ENCODE assay signal across 16 cellular contexts in genomic region chr9:5839572-5839902, GRCh38. TPM values are rescaled to one million over a fixed set of nuclear protein-coding genes. Genes with fewer than 3 reads are reported as not detected.
A peak's percentile ranks its signal among the peaks of the same experiment; 100 is the strongest.
DNase-seq lines count a peak whose midpoint lies in the region; ATAC-seq and TF ChIP-seq lines count a peak whose summit lies in the region.
"Had no signal": no experiment of that assay in that cellular context is flagged by ENCODE, and none has a peak within 500 bp of the region (broad histone marks: within the 10 kb centered on the region; RNA-seq: fewer than 3 reads in every experiment).

No MANE protein-coding gene starts in this region.

- DNase-seq in cardiac muscle cell (ENCODE audit: low read depth in 1 of 2, low spot score in 1 of 2) (no peak), left cardiac atrium (no peak), body of pancreas (no peak), upper lobe of left lung (no peak), testis (no peak), NCI-H345 (lab: John Stamatoyannopoulos, UW) (no peak), spleen (no peak)
- DNase-seq: activated CD4-positive, alpha-beta T cell treated with anti-CD3 and anti-CD28 coated beads, Interleukin-2, amount 50 U/mL, for 4 hours; activated T-cell treated with anti-CD3 and anti-CD28 coated beads, Interleukin-2, amount 50 U/mL, for 1 hour; CD8-positive, alpha-beta T cell; upper lobe of right lung had no signal

- ATAC-seq in left cardiac atrium (no peak), body of pancreas (peak; percentile 7), upper lobe of left lung (ENCODE audit: low FRiP score in 2 of 2) (no peak)
- ATAC-seq: CD8-positive, alpha-beta T cell had no signal

- intact Hi-C loops in left cardiac atrium (cut with DNase I) (no loop called here), body of pancreas (cut with DNase I) (no loop called here), testis (cut with DNase I; ENCODE audit: low total_unique reads) (no loop called here), spleen (cut with DNase I; ENCODE audit: low total_unique reads) (no loop called here)

- H3K9me3 ChIP-seq in cardiac muscle cell (ENCODE audit: low read depth) (no peaks in the 10 kb centered on the region), body of pancreas (no peaks in the 10 kb centered on the region), mucosa of rectum (ENCODE audit: control insufficient read depth in 2 of 2, low read length in 2 of 2) (no peaks in the 10 kb centered on the region), upper lobe of left lung (no peaks in the 10 kb centered on the region), testis (no peaks in the 10 kb centered on the region), spleen (no peaks in the 10 kb centered on the region)
- H3K9me3 ChIP-seq: upper lobe of right lung had no signal

- TF ChIP-seq EP300 in upper lobe of left lung (IDR thresholded peaks at IDR 0.05) = no peak

- TF ChIP-seq POLR2A in body of pancreas (IDR thresholded peaks at IDR 0.05) = no peak
- no peak for TF ChIP-seq POLR2A in upper lobe of left lung (IDR thresholded peaks at IDR 0.05)
- TF ChIP-seq POLR2A in testis (IDR thresholded peaks at IDR 0.05) = no peak
- no peak for TF ChIP-seq POLR2A in spleen (IDR thresholded peaks at IDR 0.05)

- H3K27me3 ChIP-seq in cardiac muscle cell (no peaks in the 10 kb centered on the region), body of pancreas (no peaks in the 10 kb centered on the region), mucosa of rectum (ENCODE audit: control insufficient read depth in 2 of 2, insufficient read depth in 2 of 2, low read length in 2 of 2) (no peaks in the 10 kb centered on the region), upper lobe of left lung (no peaks in the 10 kb centered on the region), testis (no peaks in the 10 kb centered on the region), spleen (replicated peaks in 1 of 7) (no peaks in the 10 kb centered on the region)
- H3K27me3 ChIP-seq: upper lobe of right lung had no signal

- no peak overlapping the region for H3K9ac ChIP-seq in mucosa of rectum (ENCODE audit: low read depth in 1 of 2, low read length in 2 of 2)

- H3K4me1 ChIP-seq in cardiac muscle cell (ENCODE audit: low read depth) (peaks cover 16% of the 10 kb centered on the region), body of pancreas (peaks cover 21% of the 10 kb centered on the region), mucosa of rectum (ENCODE audit: control insufficient read depth in 2 of 2, insufficient read depth in 2 of 2, low read length in 2 of 2) (peaks cover 13 to 24% of the 10 kb centered on the region in 2 donors), upper lobe of left lung (peaks cover 15 to 20% (median 16%) of the 10 kb centered on the region in 4 donors), testis (peaks cover 20% of the 10 kb centered on the region), spleen (peaks cover 3 to 41% (median 21%) of the 10 kb centered on the region in 6 donors)

- 53 to 54% methylated on average over 4 of the region's 4 CpGs for WGBS in body of pancreas, 2 donors
- 80 to 81% methylated on average over 4 of the region's 4 CpGs for WGBS in upper lobe of left lung, 2 donors
- 72 to 73% methylated on average over 4 of the region's 4 CpGs for WGBS in testis, 2 donors
- 78 to 82% (median 80%) methylated on average over 4 of the region's 4 CpGs for WGBS in spleen, 5 donors

- H3K4me3 ChIP-seq in cardiac muscle cell (no peak overlapping the region), body of pancreas (no peak overlapping the region), mucosa of rectum (ENCODE audit: low read length in 2 of 2) (no peak overlapping the region), upper lobe of left lung (no peak overlapping the region), testis (no peak overlapping the region), spleen (no peak overlapping the region)
- H3K4me3 ChIP-seq: upper lobe of right lung had no signal

- TF ChIP-seq CTCF in cardiac muscle cell (IDR thresholded peaks at IDR 0.05; ENCODE audit: low read depth, low read length) (no peak), body of pancreas (IDR thresholded peaks at IDR 0.05) (no peak), upper lobe of left lung (IDR thresholded peaks at IDR 0.05) (no peak), testis (IDR thresholded peaks at IDR 0.05) (no peak), spleen (IDR thresholded peaks at IDR 0.05 in 8 of 11, conservative IDR thresholded peaks at IDR 0.05 in 3 of 11) (no peak)

- H3K36me3 ChIP-seq in cardiac muscle cell = no peaks in the 10 kb centered on the region
- no peaks in the 10 kb centered on the region for H3K36me3 ChIP-seq in body of pancreas (replicated peaks in 1 of 2; ENCODE audit: insufficient read depth in 1 of 2, low read depth in 2 of 2)
- peaks cover 0 to 3% of the 10 kb centered on the region in 2 donors for H3K36me3 ChIP-seq in mucosa of rectum (ENCODE audit: control insufficient read depth in 2 of 2, insufficient read depth in 2 of 2, low read length in 2 of 2)
- H3K36me3 ChIP-seq in upper lobe of left lung = no peaks in the 10 kb centered on the region
- H3K36me3 ChIP-seq in testis (ENCODE audit: low read depth, missing control alignments) = no peaks in the 10 kb centered on the region
- H3K36me3 ChIP-seq in spleen = no peaks in the 10 kb centered on the region
- H3K36me3 ChIP-seq: upper lobe of right lung had no signal

- H3K27ac ChIP-seq in cardiac muscle cell = peak overlapping the region; percentile 18
- peak overlapping the region in 1 of 4 donors; percentile 36 for H3K27ac ChIP-seq in body of pancreas
- peak overlapping the region; percentile 1 to 44 for H3K27ac ChIP-seq in mucosa of rectum (ENCODE audit: low read depth in 2 of 2, low read length in 2 of 2)
- no peak overlapping the region for H3K27ac ChIP-seq in upper lobe of left lung
- no peak overlapping the region for H3K27ac ChIP-seq in testis
- H3K27ac ChIP-seq in spleen = no peak overlapping the region
- H3K27ac ChIP-seq: upper lobe of right lung had no signal

RNA-seq across cellular contexts. Expression of gene ERMP1, which starts 6.6 kb away (rescaled TPM):
- 12.9 and 31.5 TPM in 2 replicates for total RNA-seq in cardiac muscle cell
- polyA plus RNA-seq in cardiac muscle cell = 18.1 and 36.0 TPM in 2 replicates
- total RNA-seq in left cardiac atrium = 10 to 100 TPM; 17.8 to 21.3 TPM
- total RNA-seq in body of pancreas = 10 to 100 TPM; 11.2 to 11.9 TPM
- total RNA-seq in upper lobe of left lung = 10 to 100 TPM in 5 of 6 donors, 1 to 10 TPM in 1; 8.4 to 27.4 (median 20.5) TPM
- total RNA-seq in testis = 10 to 100 TPM; 25.7 to 28.9 TPM
- 28.4 TPM for polyA plus RNA-seq in testis (ENCODE audit: insufficient read depth, low read depth, low replicate concordance)
- 10 to 100 TPM; 10.7 to 15.5 (median 13.6) TPM for total RNA-seq in spleen
- polyA plus RNA-seq in spleen = 1 to 10 TPM; 1.9 to 2.9 (median 2.7) TPM

RNA-seq across cellular contexts. Expression of gene MLANA, which starts 51.2 kb away (rescaled TPM):
- total RNA-seq in cardiac muscle cell (not detected in 2 replicates), left cardiac atrium (not detected), body of pancreas (not detected), upper lobe of left lung (not detected), testis (not detected), spleen (not detected)
- polyA plus RNA-seq in cardiac muscle cell (0.94 TPM in 1 of 2 replicates, not detected in the other), testis (ENCODE audit: insufficient read depth, low read depth, low replicate concordance) (not detected), spleen (not detected)
- total RNA-seq: bronchial epithelial cell; CD8-positive, alpha-beta T cell; Daoy; mucosa of gallbladder; osteocyte; upper lobe of right lung had no signal

Comparison
In these comparisons a context has a peak if more than half of its experiments do, and no peak if none do; other contexts are left out.
1. H3K27ac ChIP-seq: peak in cardiac muscle cell (single experiment) and mucosa of rectum (2 of 2); none in upper lobe of left lung (0 of 4), testis (0 of 2) and spleen (0 of 8).